ENCODE assay signal across 1 cellular context in genomic region chr4:17577660-17578481, GRCh38.
A peak's percentile ranks its signal among the peaks of the same experiment; 100 is the strongest.
TF ChIP-seq lines count a peak whose summit lies in the region.

No MANE protein-coding gene starts in this region.

TF ChIP-seq in HepG2, 621 proteins besides CTCF, POLR2A, EP300 and RAD21 (continued from another document):
- TF ChIP-seq RBFOX2 (IDR thresholded peaks at IDR 0.05; ENCODE audit: low read depth, low read length) (peak; percentile 78), ZSCAN31 (CRISPR knock-in tag; IDR thresholded peaks at IDR 0.05; ENCODE audit: low read depth) (0 out of 2 replicates have a peak, but pooled peaks have one; percentile 6), ZNF784 (CRISPR knock-in tag; IDR thresholded peaks at IDR 0.05; ENCODE audit: borderline replicate concordance) (no peak), RORA (CRISPR knock-in tag; IDR thresholded peaks at IDR 0.05) (no peak), ZNF558 (CRISPR knock-in tag; IDR thresholded peaks at IDR 0.05; ENCODE audit: borderline replicate concordance) (0 out of 2 replicates have a peak, but pooled peaks have one; percentile 9), PBX2 (CRISPR knock-in tag; IDR thresholded peaks at IDR 0.05) (no peak), ZNF605 (CRISPR knock-in tag; IDR thresholded peaks at IDR 0.05) (no peak; the same call in none of the 2 replicates), SIN3A (IDR thresholded peaks at IDR 0.05; ENCODE audit: borderline replicate concordance, low read depth, low read length) (no peak), NONO (IDR thresholded peaks at IDR 0.05) (no peak), NONO (CRISPR knock-in tag; conservative IDR thresholded peaks at IDR 0.05) (0 out of 2 replicates have a peak, but pooled peaks have one; percentile 40), STAG1 (CRISPR knock-in tag; IDR thresholded peaks at IDR 0.05) (peak; percentile 17; the same call in 1 of the 2 replicates), ZNF3 (CRISPR knock-in tag; IDR thresholded peaks at IDR 0.05) (0 out of 2 replicates have a peak, but pooled peaks have one; percentile 4), ELF1 (CRISPR knock-in tag; IDR thresholded peaks at IDR 0.05) (0 out of 2 replicates have a peak, but pooled peaks have one; percentile 7), ZXDC (CRISPR knock-in tag; IDR thresholded peaks at IDR 0.05) (0 out of 2 replicates have a peak, but pooled peaks have one; percentile 25), ZNF737 (CRISPR knock-in tag; IDR thresholded peaks at IDR 0.05; ENCODE audit: borderline replicate concordance) (0 out of 2 replicates have a peak, but pooled peaks have one; percentile 31), ZNF747 (CRISPR knock-in tag; IDR thresholded peaks at IDR 0.05; ENCODE audit: borderline replicate concordance) (0 out of 2 replicates have a peak, but pooled peaks have one; percentile 0), ZNF432 (CRISPR knock-in tag; IDR thresholded peaks at IDR 0.05; ENCODE audit: borderline replicate concordance) (0 out of 2 replicates have a peak, but pooled peaks have one; percentile 50), SRSF9 (IDR thresholded peaks at IDR 0.05; ENCODE audit: borderline replicate concordance, insufficient read depth, low read depth, low read length, poor library complexity, severe bottlenecking) (no peak), PHF20 (CRISPR knock-in tag; IDR thresholded peaks at IDR 0.05) (peak; percentile 12; the same call in 1 of the 2 replicates), ZNF343 (CRISPR knock-in tag; IDR thresholded peaks at IDR 0.05) (no peak), CENPX (CRISPR knock-in tag; IDR thresholded peaks at IDR 0.05) (no peak), ZNF614 (CRISPR knock-in tag; IDR thresholded peaks at IDR 0.05; ENCODE audit: borderline replicate concordance) (no peak), PHF21A (CRISPR knock-in tag; IDR thresholded peaks at IDR 0.05) (peak; percentile 37; the same call in 1 of the 2 replicates), RNF2 (conservative IDR thresholded peaks at IDR 0.05; ENCODE audit: low read depth) (0 out of 2 replicates have a peak, but pooled peaks have one; percentile 24), ZNF205 (CRISPR knock-in tag; IDR thresholded peaks at IDR 0.05) (0 out of 2 replicates have a peak, but pooled peaks have one; percentile 11), POLR2AphosphoS2 (IDR thresholded peaks at IDR 0.05; ENCODE audit: low read depth, low read length) (no peak), SNAPC2 (CRISPR knock-in tag; IDR thresholded peaks at IDR 0.05) (peak; percentile 64; the same call in 1 of the 2 replicates), RFX3 (CRISPR knock-in tag; IDR thresholded peaks at IDR 0.05) (0 out of 2 replicates have a peak, but pooled peaks have one; percentile 20), ZNF83 (CRISPR knock-in tag; IDR thresholded peaks at IDR 0.05; ENCODE audit: borderline replicate concordance) (0 out of 2 replicates have a peak, but pooled peaks have one; percentile 1), ZNF687 (CRISPR knock-in tag; IDR thresholded peaks at IDR 0.05) (peak; percentile 50; the same call in 1 of the 2 replicates), CREBL2 (CRISPR knock-in tag; IDR thresholded peaks at IDR 0.05; ENCODE audit: borderline replicate concordance) (0 out of 2 replicates have a peak, but pooled peaks have one; percentile 17), IKZF1 (IDR thresholded peaks at IDR 0.05) (no peak), UBTF (CRISPR knock-in tag; IDR thresholded peaks at IDR 0.05) (0 out of 2 replicates have a peak, but pooled peaks have one; percentile 1), ZNF367 (CRISPR knock-in tag; IDR thresholded peaks at IDR 0.05; ENCODE audit: borderline replicate concordance) (0 out of 2 replicates have a peak, but pooled peaks have one; percentile 8), AGO2 (optimal IDR thresholded peaks at IDR 0.05; ENCODE audit: low read depth, low read length) (peak; percentile 86), ARID2 (CRISPR knock-in tag; IDR thresholded peaks at IDR 0.05; ENCODE audit: borderline replicate concordance) (0 out of 2 replicates have a peak, but pooled peaks have one; percentile 86), ZUFSP (CRISPR knock-in tag; IDR thresholded peaks at IDR 0.05; ENCODE audit: borderline replicate concordance) (0 out of 2 replicates have a peak, but pooled peaks have one; percentile 56), KLF16 (CRISPR knock-in tag; IDR thresholded peaks at IDR 0.05) (no peak), DMAP1 (CRISPR knock-in tag; IDR thresholded peaks at IDR 0.05) (no peak)
